In genomic region chr7:139359366-139360209, GRCh38 we compare ENCODE assay signal across 8 cellular contexts. TPM values are rescaled to one million over a fixed set of nuclear protein-coding genes. Genes with fewer than 3 reads are reported as not detected.
DNase-seq lines count a peak whose midpoint lies in the region; ATAC-seq and TF ChIP-seq lines count a peak whose summit lies in the region.

A gene with protein sequence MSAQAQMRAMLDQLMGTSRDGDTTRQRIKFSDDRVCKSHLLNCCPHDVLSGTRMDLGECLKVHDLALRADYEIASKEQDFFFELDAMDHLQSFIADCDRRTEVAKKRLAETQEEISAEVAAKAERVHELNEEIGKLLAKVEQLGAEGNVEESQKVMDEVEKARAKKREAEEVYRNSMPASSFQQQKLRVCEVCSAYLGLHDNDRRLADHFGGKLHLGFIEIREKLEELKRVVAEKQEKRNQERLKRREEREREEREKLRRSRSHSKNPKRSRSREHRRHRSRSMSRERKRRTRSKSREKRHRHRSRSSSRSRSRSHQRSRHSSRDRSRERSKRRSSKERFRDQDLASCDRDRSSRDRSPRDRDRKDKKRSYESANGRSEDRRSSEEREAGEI (plus strand): TSS chr7:139359894. CDS start chr7:139360262, 368 bp downstream.

- H2AFZ ChIP-seq in PC-3 (ENCODE audit: low read length), result peak within 1 kb of the TSS; percentile 78

- H3K4me3 ChIP-seq in PC-3 (ENCODE audit: low read length) (peak within 1 kb of the TSS; percentile 91), mucosa of rectum (ENCODE audit: low read length in 2 of 2) (peak within 1 kb of the TSS; percentile 90 to 100)

- TF ChIP-seq EP300 in Ishikawa (IDR thresholded peaks at IDR 0.05; ENCODE audit: borderline replicate concordance), result peak; percentile 20

- H3F3A ChIP-seq in PC-3 (ENCODE audit: low read length, unreplicated experiment), result no peaks in the 10 kb centered on the region

- H3K9ac ChIP-seq in PC-3 (ENCODE audit: low read length), result peak within 1 kb of the TSS; percentile 99
- peak within 1 kb of the TSS; percentile 99 to 100 for H3K9ac ChIP-seq in mucosa of rectum (ENCODE audit: low read depth in 1 of 2, low read length in 2 of 2)

- H3K27ac ChIP-seq in PC-3 (ENCODE audit: low read length) (peak within 1 kb of the TSS; percentile 88), epithelial cell of prostate (peak within 1 kb of the TSS; percentile 96), mucosa of rectum (ENCODE audit: low read depth in 2 of 2, low read length in 2 of 2) (peak within 1 kb of the TSS; percentile 99 to 100)

- CTCF ChIA-PET in PC-3 (lab: Charles Lee), result no interaction called here

- no peak; the same call in 1 of the 2 replicates for TF ChIP-seq RAD21 in Ishikawa (IDR thresholded peaks at IDR 0.05; ENCODE audit: low read depth)

- peaks cover 3% of the 10 kb centered on the region for H3K36me3 ChIP-seq in PC-3 (ENCODE audit: low read depth, low read length)
- H3K36me3 ChIP-seq in mucosa of rectum (ENCODE audit: control insufficient read depth in 2 of 2, insufficient read depth in 2 of 2, low read length in 2 of 2), result peaks cover 3% of the 10 kb centered on the region in 2 donors

- H3K9me3 ChIP-seq in PC-3 (ENCODE audit: low read length) (no peaks in the 10 kb centered on the region), mucosa of rectum (ENCODE audit: control insufficient read depth in 2 of 2, low read length in 2 of 2) (no peaks in the 10 kb centered on the region)

- POLR2A ChIA-PET in PC-3 (lab: Charles Lee; ENCODE audit: unreplicated experiment), result interaction anchor here (0.5 to 0.7 kb wide), 9 partner anchors 10 to 264 kb away, joined by 3 to 11 read pairs (median 6); a partner anchor contains a TSS

- peaks cover 35% of the 10 kb centered on the region for H4K20me1 ChIP-seq in PC-3 (ENCODE audit: low read length)

- no peaks in the 10 kb centered on the region for H3K9me2 ChIP-seq in PC-3 (replicated peaks; ENCODE audit: low read length)

- intact Hi-C loops in PC-3 (cut with micrococcal nuclease), result loop anchor here (1.0 to 10.0 kb wide), 3 partner anchors 19 to 252 kb away; partner anchors contain the start of genes UBN2 and ZC3HAV1

- DNase-seq in DMS153 (lab: John Stamatoyannopoulos, UW) (peak; percentile 97), PC-3 (peak; percentile 98), activated T-cell treated with anti-CD3 and anti-CD28 coated beads for 48 hours (ENCODE audit: low read depth) (peak; percentile 99), epithelial cell of prostate (ENCODE audit: low read depth, low spot score) (peak; percentile 94)
- DNase-seq in stimulated activated CD8-positive, alpha-beta memory T cell treated with anti-CD3 and anti-CD28 coated beads, Interleukin-4, amount 100 ng/mL, for 48 hours, result peak; percentile 99

- H3K4me1 ChIP-seq in PC-3 (ENCODE audit: insufficient read depth, low read length) (peaks cover 14% of the 10 kb centered on the region; the same call in 1 of the 2 replicates), mucosa of rectum (ENCODE audit: control insufficient read depth in 2 of 2, insufficient read depth in 2 of 2, low read length in 2 of 2) (peaks cover 12 to 14% of the 10 kb centered on the region in 2 donors)

- H3K79me2 ChIP-seq in PC-3 (ENCODE audit: low read length), result peaks cover 60% of the 10 kb centered on the region

- no peak for TF ChIP-seq CTCF in PC-3 (conservative IDR thresholded peaks at IDR 0.05; ENCODE audit: low read depth, low read length)

- BruUV-seq in PC-3 (replicated peaks; lab: Mats Ljungman, UMichigan), result no TSS peak

- ATAC-seq in GM21576 (IDR thresholded peaks at IDR 0.05; ENCODE audit: unreplicated experiment) (peak; percentile 64), PC-3 (peak; percentile 77)

- H3K27me3 ChIP-seq in PC-3 (ENCODE audit: low read length) (no peaks in the 10 kb centered on the region), mucosa of rectum (ENCODE audit: control insufficient read depth in 2 of 2, insufficient read depth in 2 of 2, low read length in 2 of 2) (no peaks in the 10 kb centered on the region)

- H3K4me2 ChIP-seq in PC-3 (ENCODE audit: low read length), result peak within 1 kb of the TSS; percentile 90

TF ChIP-seq in Ishikawa, 13 proteins besides CTCF, POLR2A, EP300 and RAD21:
- TF ChIP-seq ZBTB7A (IDR thresholded peaks at IDR 0.05; ENCODE audit: low read depth) (no peak), CEBPB (IDR thresholded peaks at IDR 0.05) (no peak), NFIC (IDR thresholded peaks at IDR 0.05) (peak; percentile 30; the same call in 1 of the 2 replicates), TAF1 (IDR thresholded peaks at IDR 0.05; ENCODE audit: low read depth) (peak; percentile 96), TCF12 (IDR thresholded peaks at IDR 0.05; ENCODE audit: low read depth) (0 out of 2 replicates have a peak, but pooled peaks have one; percentile 64), CREB1 (IDR thresholded peaks at IDR 0.05; ENCODE audit: low read depth) (peak; percentile 68), YY1 (IDR thresholded peaks at IDR 0.05; ENCODE audit: low read depth) (peak; percentile 50; the same call in 1 of the 2 replicates), TEAD4 (IDR thresholded peaks at IDR 0.05) (peak; percentile 44), FOXM1 (IDR thresholded peaks at IDR 0.05; ENCODE audit: borderline replicate concordance, low read depth) (peak; percentile 66; the same call in 1 of the 2 replicates), EGR1 (IDR thresholded peaks at IDR 0.05) (no peak), MAX (IDR thresholded peaks at IDR 0.05) (no peak; the same call in 1 of the 2 replicates)
- TF ChIP-seq, protein P1, sequence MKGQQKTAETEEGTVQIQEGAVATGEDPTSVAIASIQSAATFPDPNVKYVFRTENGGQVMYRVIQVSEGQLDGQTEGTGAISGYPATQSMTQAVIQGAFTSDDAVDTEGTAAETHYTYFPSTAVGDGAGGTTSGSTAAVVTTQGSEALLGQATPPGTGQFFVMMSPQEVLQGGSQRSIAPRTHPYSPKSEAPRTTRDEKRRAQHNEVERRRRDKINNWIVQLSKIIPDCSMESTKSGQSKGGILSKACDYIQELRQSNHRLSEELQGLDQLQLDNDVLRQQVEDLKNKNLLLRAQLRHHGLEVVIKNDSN (IDR thresholded peaks at IDR 0.05), result no peak
- TF ChIP-seq, protein P2, sequence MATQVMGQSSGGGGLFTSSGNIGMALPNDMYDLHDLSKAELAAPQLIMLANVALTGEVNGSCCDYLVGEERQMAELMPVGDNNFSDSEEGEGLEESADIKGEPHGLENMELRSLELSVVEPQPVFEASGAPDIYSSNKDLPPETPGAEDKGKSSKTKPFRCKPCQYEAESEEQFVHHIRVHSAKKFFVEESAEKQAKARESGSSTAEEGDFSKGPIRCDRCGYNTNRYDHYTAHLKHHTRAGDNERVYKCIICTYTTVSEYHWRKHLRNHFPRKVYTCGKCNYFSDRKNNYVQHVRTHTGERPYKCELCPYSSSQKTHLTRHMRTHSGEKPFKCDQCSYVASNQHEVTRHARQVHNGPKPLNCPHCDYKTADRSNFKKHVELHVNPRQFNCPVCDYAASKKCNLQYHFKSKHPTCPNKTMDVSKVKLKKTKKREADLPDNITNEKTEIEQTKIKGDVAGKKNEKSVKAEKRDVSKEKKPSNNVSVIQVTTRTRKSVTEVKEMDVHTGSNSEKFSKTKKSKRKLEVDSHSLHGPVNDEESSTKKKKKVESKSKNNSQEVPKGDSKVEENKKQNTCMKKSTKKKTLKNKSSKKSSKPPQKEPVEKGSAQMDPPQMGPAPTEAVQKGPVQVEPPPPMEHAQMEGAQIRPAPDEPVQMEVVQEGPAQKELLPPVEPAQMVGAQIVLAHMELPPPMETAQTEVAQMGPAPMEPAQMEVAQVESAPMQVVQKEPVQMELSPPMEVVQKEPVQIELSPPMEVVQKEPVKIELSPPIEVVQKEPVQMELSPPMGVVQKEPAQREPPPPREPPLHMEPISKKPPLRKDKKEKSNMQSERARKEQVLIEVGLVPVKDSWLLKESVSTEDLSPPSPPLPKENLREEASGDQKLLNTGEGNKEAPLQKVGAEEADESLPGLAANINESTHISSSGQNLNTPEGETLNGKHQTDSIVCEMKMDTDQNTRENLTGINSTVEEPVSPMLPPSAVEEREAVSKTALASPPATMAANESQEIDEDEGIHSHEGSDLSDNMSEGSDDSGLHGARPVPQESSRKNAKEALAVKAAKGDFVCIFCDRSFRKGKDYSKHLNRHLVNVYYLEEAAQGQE (IDR thresholded peaks at IDR 0.05; ENCODE audit: low read depth), result no peak

RNA-seq across cellular contexts. Expression of the gene that starts here (rescaled TPM):
- total RNA-seq in PC-3 (2014; rRNA removed), result 67.4 and 110 TPM in 2 replicates

Comparison
In these comparisons a context has a peak if more than half of its experiments do, and no peak if none do; other contexts are left out.
1. Peak in every context shown above with its lines: DNase-seq, ATAC-seq, H3K4me3 ChIP-seq and H3K27ac ChIP-seq.